Comparison of ENCODE assay signal across 28 cellular contexts in genomic region chr4:22801391-22801790, GRCh38.
"Had no signal": no experiment of that assay in that cellular context is flagged by ENCODE, and none has a peak within 500 bp of the region (broad histone marks: within the 10 kb centered on the region; RNA-seq: fewer than 3 reads in every experiment).

No MANE protein-coding gene starts in this region.

- FAIRE-seq: colon, endometrium, endothelial cell of umbilical vein, frontal cortex had no signal

- H3K27ac ChIP-seq: colonic mucosa, coronary artery, dorsolateral prefrontal cortex, epithelial cell of prostate, esophagus muscularis mucosa, esophagus squamous epithelium, foreskin keratinocyte, gastrocnemius medialis, gastroesophageal sphincter, heart left ventricle, heart right ventricle had no signal

- DNase-seq: colonic mucosa; cortex of kidney; dermis blood vessel endothelial cell; dorsolateral prefrontal cortex; effector CD4-positive, alpha-beta T cell; effector CD8-positive, alpha-beta T cell; effector memory CD4-positive, alpha-beta T cell; effector memory CD8-positive, alpha-beta T cell; endodermal cell; erythroblast; esophagus squamous epithelium; foreskin fibroblast; foreskin keratinocyte; foreskin melanocyte; gastrocnemius medialis; glutamatergic neuron; head of caudate nucleus; heart left ventricle; heart right ventricle had no signal

- H3K4me1 ChIP-seq: colonic mucosa, esophagus muscularis mucosa, esophagus squamous epithelium, foreskin keratinocyte, gastrocnemius medialis, gastroesophageal sphincter, heart left ventricle, heart right ventricle had no signal

- H3K36me3 ChIP-seq: colonic mucosa, esophagus muscularis mucosa, esophagus squamous epithelium, gastrocnemius medialis, gastroesophageal sphincter, heart left ventricle, heart right ventricle had no signal

- H3K4me3 ChIP-seq: colonic mucosa, coronary artery, dorsolateral prefrontal cortex, esophagus muscularis mucosa, esophagus squamous epithelium, gastrocnemius medialis, gastroesophageal sphincter, heart left ventricle, heart right ventricle had no signal

- H3K27me3 ChIP-seq: colonic mucosa, esophagus muscularis mucosa, esophagus squamous epithelium, foreskin keratinocyte, gastrocnemius medialis, heart left ventricle, heart right ventricle had no signal

- H3K9me3 ChIP-seq: colonic mucosa, esophagus muscularis mucosa, esophagus squamous epithelium, gastrocnemius medialis, gastroesophageal sphincter, heart left ventricle, heart right ventricle had no signal

- ATAC-seq: effector memory CD8-positive, alpha-beta T cell; esophagus mucosa; foreskin keratinocyte; gastrocnemius medialis; gastroesophageal sphincter; heart left ventricle; heart right ventricle had no signal
